In genomic region chr5:125005287-125005686, GRCh38 we compare ENCODE assay signal across 1 cellular context.
TF ChIP-seq lines count a peak whose summit lies in the region.

No MANE protein-coding gene starts in this region.

TF ChIP-seq in GM23338, 12 proteins besides CTCF, POLR2A, EP300 and RAD21 (continued from another document):
- TF ChIP-seq ZNF462 (CRISPR knock-in tag; IDR thresholded peaks at IDR 0.05) (no peak), EZH2phosphoT487 (IDR thresholded peaks at IDR 0.05; ENCODE audit: unreplicated experiment) (no peak), ZNF114 (CRISPR knock-in tag; IDR thresholded peaks at IDR 0.05) (no peak), EZH2 (IDR thresholded peaks at IDR 0.05; ENCODE audit: low read depth, unreplicated experiment) (no peak), ETS1 (IDR thresholded peaks at IDR 0.05) (no peak)
TF ChIP-seq in GM23338: peak in this region for 0.
